In genomic region chr7:137879357-137880158, GRCh38 we compare ENCODE assay signal across 9 cellular contexts. TPM values are rescaled to one million over a fixed set of nuclear protein-coding genes. Genes with fewer than 3 reads are reported as not detected.
A peak's percentile ranks its signal among the peaks of the same experiment; 100 is the strongest.
DNase-seq lines count a peak whose midpoint lies in the region; ATAC-seq and TF ChIP-seq lines count a peak whose summit lies in the region.
"Had no signal": no experiment of that assay in that cellular context is flagged by ENCODE, and none has a peak within 500 bp of the region (broad histone marks: within the 10 kb centered on the region; RNA-seq: fewer than 3 reads in every experiment).

No MANE protein-coding gene starts in this region.

- H2BK15ac ChIP-seq in IMR-90 (ENCODE audit: low read depth, low read length), result no peak overlapping the region; the same call in 2 of the 3 replicates

- BruUV-seq in IMR-90 (replicated peaks; lab: Mats Ljungman, UMichigan), result TSS peak; percentile 3

- H3K27ac ChIP-seq in IMR-90 (ENCODE audit: insufficient read depth, low read length) (no peak overlapping the region), smooth muscle cell (ENCODE audit: low read depth) (peak overlapping the region; percentile 97), colonic mucosa (no peak overlapping the region)

- H2BK5ac ChIP-seq in IMR-90 (ENCODE audit: low read depth, low read length, poor library complexity, severe bottlenecking), result peak overlapping the region; percentile 32

- CTCF ChIA-PET in IMR-90 (lab: Yijun Ruan, JAX), result interaction anchor here (0.7 to 0.8 kb wide), 2 partner anchors 112 to 253 kb away, joined by 3 read pairs; no protein-coding TSS in a partner anchor

- H3K4me1 ChIP-seq in IMR-90 (ENCODE audit: control insufficient read depth, insufficient read depth, low read length), result peaks cover 18% of the 10 kb centered on the region
- H3K4me1 ChIP-seq in smooth muscle cell (ENCODE audit: low read depth), result peaks cover 49% of the 10 kb centered on the region
- H3K4me1 ChIP-seq in colonic mucosa, result no peaks in the 10 kb centered on the region

- H3K79me1 ChIP-seq in IMR-90 (ENCODE audit: low read depth in 1 of 2, low read length in 2 of 2), result peaks cover 6 to 54% of the 10 kb centered on the region in 2 experiments

- TF ChIP-seq CTCF in IMR-90 (conservative IDR thresholded peaks at IDR 0.05; ENCODE audit: low read depth, low read length), result no peak
- TF ChIP-seq CTCF in fibroblast of pulmonary artery (IDR thresholded peaks at IDR 0.05; ENCODE audit: low read length, missing control alignments), result no peak
- TF ChIP-seq CTCF in smooth muscle cell (IDR thresholded peaks at IDR 0.05; ENCODE audit: borderline replicate concordance, insufficient read depth, poor library complexity, severe bottlenecking), result no peak
- no peak for TF ChIP-seq CTCF in colonic mucosa (IDR thresholded peaks at IDR 0.05)

- H3K9me3 ChIP-seq in IMR-90 (ENCODE audit: control insufficient read depth, insufficient read depth, low read length), result peaks cover 5% of the 10 kb centered on the region
- H3K9me3 ChIP-seq in smooth muscle cell (replicated peaks; ENCODE audit: low read depth), result no peaks in the 10 kb centered on the region
- H3K9me3 ChIP-seq in colonic mucosa, result no peaks in the 10 kb centered on the region

- H2AK5ac ChIP-seq in IMR-90 (ENCODE audit: low read depth, low read length), result peak overlapping the region; percentile 85; the same call in 1 of the 2 replicates

- dilution Hi-C loops in IMR-90 (cut with HindIII; ENCODE audit: low sequenced_read_pairs, unreplicated experiment), result no loop called here

- ATAC-seq in GM19395 (IDR thresholded peaks at IDR 0.05; ENCODE audit: unreplicated experiment) (peak; percentile 38), IMR-90 (ENCODE audit: low read depth) (no peak)
- ATAC-seq: PC-3 had no signal

- peaks cover 10% of the 10 kb centered on the region for H4K20me1 ChIP-seq in IMR-90 (ENCODE audit: insufficient read depth, low read length)
- no peaks in the 10 kb centered on the region for H4K20me1 ChIP-seq in smooth muscle cell (ENCODE audit: low read depth)

- no peak overlapping the region for H3K56ac ChIP-seq in IMR-90 (ENCODE audit: extremely low read depth, insufficient read depth, low read length)

- H3K9ac ChIP-seq in IMR-90 (ENCODE audit: low read depth, low read length), result no peak overlapping the region
- peak overlapping the region; percentile 89 for H3K9ac ChIP-seq in smooth muscle cell (ENCODE audit: low read depth)
- H3K9ac ChIP-seq in colonic mucosa (ENCODE audit: low read depth in 2 of 2, low read length in 2 of 2), result no peak overlapping the region

- peak overlapping the region; percentile 68 for H2AK9ac ChIP-seq in IMR-90 (replicated peaks; ENCODE audit: low read depth, low read length, poor library complexity)

- H3K4me3 ChIP-seq in IMR-90 (ENCODE audit: insufficient read depth, low read depth, low read length) (no peak overlapping the region), fibroblast of pulmonary artery (replicated peaks; ENCODE audit: low read depth, low read length) (no peak overlapping the region), smooth muscle cell (no peak overlapping the region), colonic mucosa (no peak overlapping the region)

- H4K5ac ChIP-seq in IMR-90 (ENCODE audit: low read depth, low read length), result no peak overlapping the region

- no peaks in the 10 kb centered on the region for H3K79me2 ChIP-seq in smooth muscle cell (ENCODE audit: low read depth)

- H2AFZ ChIP-seq in IMR-90 (replicated peaks; ENCODE audit: low read length, poor library complexity) (peak overlapping the region; percentile 10), smooth muscle cell (ENCODE audit: low read depth) (no peak overlapping the region)

- no peak for TF ChIP-seq POLR2A in IMR-90 (IDR thresholded peaks at IDR 0.05; ENCODE audit: low read depth, low read length)

- H3F3A ChIP-seq in smooth muscle cell (ENCODE audit: low read depth), result peaks cover 24% of the 10 kb centered on the region

- peak overlapping the region; percentile 83; the same call in 1 of the 2 replicates for H3K4ac ChIP-seq in IMR-90 (ENCODE audit: low read depth, low read length)

- H2BK20ac ChIP-seq in IMR-90 (ENCODE audit: low read depth, low read length), result peak overlapping the region; percentile 2; the same call in 1 of the 2 replicates

- in situ Hi-C loops in IMR-90 (cut with MboI; ENCODE audit: low sequenced_read_pairs), result no loop called here

- H3K9me1 ChIP-seq in IMR-90 (ENCODE audit: insufficient read depth, low read length), result peaks cover 31% of the 10 kb centered on the region

- intact Hi-C loops in IMR-90 (cut with micrococcal nuclease) (loop anchor here (5.0 kb wide), 2 partner anchors 32 to 272 kb away; partner anchors contain the start of gene DGKI), colonic mucosa (cut with DNase I) (no loop called here)

- H3K27me3 ChIP-seq in IMR-90 (ENCODE audit: control insufficient read depth, insufficient read depth, low read length) (no peaks in the 10 kb centered on the region), smooth muscle cell (ENCODE audit: low read depth) (no peaks in the 10 kb centered on the region), colonic mucosa (no peaks in the 10 kb centered on the region)

- H4K91ac ChIP-seq in IMR-90 (ENCODE audit: insufficient read depth, low read depth, low read length), result 0 out of 2 replicates have a peak overlapping the region, but pooled peaks have one; percentile 2

- POLR2A ChIA-PET in IMR-90 (lab: Charles Lee; ENCODE audit: unreplicated experiment), result no interaction called here

- no peak overlapping the region for H3K4me2 ChIP-seq in IMR-90 (ENCODE audit: low read depth, low read length)
- peak overlapping the region; percentile 65 for H3K4me2 ChIP-seq in smooth muscle cell

- peak overlapping the region; percentile 71; the same call in 1 of the 2 replicates for H2BK120ac ChIP-seq in IMR-90 (ENCODE audit: low read depth, low read length)

- peak overlapping the region in 1 of 2 experiments; percentile 56; a peak in 2 of 4 replicates for H4K8ac ChIP-seq in IMR-90 (ENCODE audit: low read depth in 2 of 2, low read length in 2 of 2)

- peak overlapping the region; percentile 59 for H3K14ac ChIP-seq in IMR-90 (replicated peaks; ENCODE audit: low read depth, low read length)

- peaks cover 53% of the 10 kb centered on the region for H3K36me3 ChIP-seq in IMR-90 (ENCODE audit: control insufficient read depth, insufficient read depth, low read length)
- peaks cover 9% of the 10 kb centered on the region for H3K36me3 ChIP-seq in smooth muscle cell (ENCODE audit: low read depth)
- peaks cover 22% of the 10 kb centered on the region for H3K36me3 ChIP-seq in colonic mucosa

- H3K18ac ChIP-seq in IMR-90 (ENCODE audit: low read depth, low read length), result no peak overlapping the region

- 88% methylated on average over 10 of the region's 20 CpGs; no CpG with 5 or more reads in 1 of the 2 experiments for WGBS in IMR-90 (ENCODE audit: extremely low coverage in 2 of 2, insufficient read length in 1 of 2), 2 experiments
- 70% methylated on average over 20 of the region's 20 CpGs for WGBS in smooth muscle cell (ENCODE audit: low lambda C conversion rate)

- TF ChIP-seq RAD21 in IMR-90 (IDR thresholded peaks at IDR 0.05; ENCODE audit: low read length), result no peak

- DNase-seq in IMR-90 (peak; percentile 61), fibroblast of pulmonary artery (ENCODE audit: low read depth) (peak; percentile 33), smooth muscle cell (lab: John Stamatoyannopoulos, UW; ENCODE audit: unreplicated experiment) (no peak), NAMALWA (ENCODE audit: low spot score) (no peak), GM19240 (ENCODE audit: insufficient read length, low spot score) (no peak), NCI-H146 (lab: John Stamatoyannopoulos, UW) (no peak), colonic mucosa (no peak)
- DNase-seq: PC-3 had no signal

- H3K23ac ChIP-seq in IMR-90 (ENCODE audit: low read depth, low read length), result peak overlapping the region; percentile 40; the same call in 1 of the 2 replicates

TF ChIP-seq in IMR-90, 13 proteins besides CTCF, POLR2A, EP300 and RAD21:
- TF ChIP-seq CEBPB (IDR thresholded peaks at IDR 0.05; ENCODE audit: low read depth, low read length) (peak; percentile 34; the same call in 1 of the 2 replicates), MAFK (IDR thresholded peaks at IDR 0.05; ENCODE audit: low read depth, low read length) (no peak)

RNA-seq across cellular contexts. Expression of gene DGKI, which starts 32.8 kb away (rescaled TPM):
- total RNA-seq in IMR-90 (2012; rRNA removed), result 15.3 and 15.8 TPM in 2 replicates
- 3.8 and 3.9 TPM in 2 replicates for polyA plus RNA-seq in IMR-90 (2012; rRNA removed)
- 1.8 and 2.6 TPM in 2 replicates for polyA plus RNA-seq in IMR-90 (2012; cell fraction: cytosol; rRNA removed)
- 6.1 and 19.7 TPM in 2 replicates for polyA plus RNA-seq in IMR-90 (2012; cell fraction: nucleus; rRNA removed; ENCODE audit: low replicate concordance)
- total RNA-seq in smooth muscle cell, result 3.5 and 6.2 TPM in 2 replicates
- polyA plus RNA-seq in smooth muscle cell, result 1.6 and 2.5 TPM in 2 replicates
- total RNA-seq in colonic mucosa, result under 1 TPM; 0.35 to 0.67 TPM
- total RNA-seq: PC-3 had no signal

Comparison
In these comparisons a context has a peak if more than half of its experiments do, and no peak if none do; other contexts are left out.
1. DNase-seq: peak in IMR-90 (single experiment) and fibroblast of pulmonary artery (single experiment); none in smooth muscle cell (single experiment), NAMALWA (single experiment), GM19240 (single experiment), NCI-H146 (single experiment) and colonic mucosa (single experiment).